Comparison of ENCODE assay signal across 8 cellular contexts in genomic region chr3:46987485-46988401, GRCh38. TPM values are rescaled to one million over a fixed set of nuclear protein-coding genes. Genes with fewer than 3 reads are reported as not detected.
DNase-seq lines count a peak whose midpoint lies in the region; ATAC-seq and TF ChIP-seq lines count a peak whose summit lies in the region.

No MANE protein-coding gene starts in this region.

- no peaks in the 10 kb centered on the region for H3F3A ChIP-seq in neural progenitor cell (ENCODE audit: low read depth)

- no peak overlapping the region for H3K4me3 Mint-ChIP-seq in MCF 10A (ENCODE audit: unreplicated experiment)
- peak overlapping the region; percentile 40; the same call in 1 of the 2 replicates for H3K4me3 Mint-ChIP-seq in WTC11
- no peak overlapping the region for H3K4me3 Mint-ChIP-seq in neural progenitor cell

- H3K36me3 ChIP-seq in breast epithelium (no peaks in the 10 kb centered on the region), colonic mucosa (no peaks in the 10 kb centered on the region), neural progenitor cell (no peaks in the 10 kb centered on the region), vagina (no peaks in the 10 kb centered on the region), testis (ENCODE audit: low read depth, missing control alignments) (no peaks in the 10 kb centered on the region)

- TF ChIP-seq POLR2A in breast epithelium (IDR thresholded peaks at IDR 0.05): no peak
- TF ChIP-seq POLR2A in vagina (IDR thresholded peaks at IDR 0.05): no peak
- TF ChIP-seq POLR2A in testis (IDR thresholded peaks at IDR 0.05): no peak

- 79 to 87% methylated on average over 24 to 26 of the region's 26 CpGs for WGBS in testis, 2 donors

- H3K36me3 Mint-ChIP-seq in MCF 10A (ENCODE audit: insufficient read depth, unreplicated experiment) (peaks cover 4% of the 10 kb centered on the region), WTC11 (peaks cover 5% of the 10 kb centered on the region; the same call in 1 of the 2 replicates), neural progenitor cell (no peaks in the 10 kb centered on the region)

- TF ChIP-seq CTCF in MCF 10A (IDR thresholded peaks at IDR 0.05; ENCODE audit: unreplicated experiment) (no peak), breast epithelium (IDR thresholded peaks at IDR 0.05) (no peak), HL-60 (IDR thresholded peaks at IDR 0.05; ENCODE audit: insufficient read depth, low read length) (no peak), WTC11 (IDR thresholded peaks at IDR 0.05) (no peak), colonic mucosa (IDR thresholded peaks at IDR 0.05) (no peak), neural progenitor cell (IDR thresholded peaks at IDR 0.05) (no peak), vagina (IDR thresholded peaks at IDR 0.05) (no peak), testis (IDR thresholded peaks at IDR 0.05) (no peak)

- peak overlapping the region in 1 of 2 donors; percentile 57 for H3K27ac ChIP-seq in breast epithelium
- H3K27ac ChIP-seq in HL-60 (replicated peaks): peak overlapping the region; percentile 88
- peak overlapping the region; percentile 44 for H3K27ac ChIP-seq in colonic mucosa
- H3K27ac ChIP-seq in neural progenitor cell: no peak overlapping the region
- peak overlapping the region; percentile 81 for H3K27ac ChIP-seq in vagina
- H3K27ac ChIP-seq in testis: no peak overlapping the region

- H3K9me3 ChIP-seq in breast epithelium (no peaks in the 10 kb centered on the region), colonic mucosa (no peaks in the 10 kb centered on the region), neural progenitor cell (ENCODE audit: low read depth) (no peaks in the 10 kb centered on the region), vagina (no peaks in the 10 kb centered on the region), testis (no peaks in the 10 kb centered on the region)

- H3K27me3 Mint-ChIP-seq in MCF 10A (ENCODE audit: insufficient read depth, unreplicated experiment): no peaks in the 10 kb centered on the region
- no peaks in the 10 kb centered on the region for H3K27me3 Mint-ChIP-seq in WTC11 (ENCODE audit: low read depth)
- H3K27me3 Mint-ChIP-seq in neural progenitor cell (ENCODE audit: insufficient read depth, low read depth): peaks cover 8% of the 10 kb centered on the region

- CTCF ChIA-PET in MCF 10A (lab: Yijun Ruan, JAX) (interaction anchor here (0.6 to 1.6 kb wide), 2 partner anchors 11 to 53 kb away, joined by 3 to 5 read pairs; no protein-coding TSS in a partner anchor), WTC11 (lab: Charles Lee) (interaction anchor here (0.6 to 2.8 kb wide), 8 partner anchors 11 to 138 kb away, joined by 3 to 21 read pairs (median 5); partner anchors contain the start of gene CCDC12)

- BruUV-seq in MCF 10A (replicated peaks; lab: Mats Ljungman, UMichigan): no TSS peak

- H3K79me2 ChIP-seq in neural progenitor cell (ENCODE audit: low read depth): no peaks in the 10 kb centered on the region

- H4K20me1 ChIP-seq in neural progenitor cell (ENCODE audit: low read depth): no peaks in the 10 kb centered on the region

- intact Hi-C loops in MCF 10A (cut with micrococcal nuclease) (no loop called here), breast epithelium (cut with DNase I; ENCODE audit: low total_unique reads) (no loop called here), colonic mucosa (cut with DNase I) (loop anchor here (5.0 kb wide), 1 partner anchor 60 kb away; no protein-coding TSS in a partner anchor), vagina (cut with DNase I) (no loop called here), testis (cut with DNase I; ENCODE audit: low total_unique reads) (no loop called here)

- no peaks in the 10 kb centered on the region for H3K9me3 Mint-ChIP-seq in MCF 10A (ENCODE audit: unreplicated experiment)
- H3K9me3 Mint-ChIP-seq in WTC11: no peaks in the 10 kb centered on the region
- H3K9me3 Mint-ChIP-seq in neural progenitor cell: no peaks in the 10 kb centered on the region

- H3K4me2 ChIP-seq in neural progenitor cell: peak overlapping the region; percentile 31

- H3K9ac ChIP-seq in colonic mucosa (ENCODE audit: low read depth in 2 of 2, low read length in 2 of 2) (peak overlapping the region; percentile 40 to 44), neural progenitor cell (no peak overlapping the region)

- POLR2A ChIA-PET in MCF 10A (lab: Yijun Ruan, JAX): no interaction called here
- POLR2A ChIA-PET in WTC11 (lab: Charles Lee): no interaction called here

- H3K4me3 ChIP-seq in breast epithelium (peak overlapping the region in 1 of 3 donors; percentile 30), HL-60 (replicated peaks; ENCODE audit: insufficient read depth, low read length) (peak overlapping the region; percentile 27), colonic mucosa (no peak overlapping the region), neural progenitor cell (no peak overlapping the region), vagina (no peak overlapping the region), testis (no peak overlapping the region)

- H3K27ac Mint-ChIP-seq in MCF 10A (ENCODE audit: low read depth, unreplicated experiment) (peak overlapping the region; percentile 31), WTC11 (peak overlapping the region; percentile 82), neural progenitor cell (no peak overlapping the region)

- ATAC-seq in WTC11: peak; percentile 85

- H3K4me1 ChIP-seq in breast epithelium (no peaks in the 10 kb centered on the region), colonic mucosa (peaks cover 13% of the 10 kb centered on the region), neural progenitor cell (peaks cover 5% of the 10 kb centered on the region), vagina (peaks cover 51% of the 10 kb centered on the region), testis (no peaks in the 10 kb centered on the region)

- peaks cover 12% of the 10 kb centered on the region for H3K4me1 Mint-ChIP-seq in MCF 10A (ENCODE audit: insufficient read depth, unreplicated experiment)
- H3K4me1 Mint-ChIP-seq in WTC11: peaks cover 32% of the 10 kb centered on the region
- peaks cover 4% of the 10 kb centered on the region for H3K4me1 Mint-ChIP-seq in neural progenitor cell

- DNase-seq in MCF 10A (ENCODE audit: unreplicated experiment) (peak; percentile 74), breast epithelium (ENCODE audit: low spot score in 2 of 2) (no peak), HL-60 (ENCODE audit: low read depth in 1 of 2, low spot score in 1 of 2) (peak; percentile 94 to 97), WTC11 (ENCODE audit: low spot score) (peak; percentile 66), colonic mucosa (peak; percentile 87), neural progenitor cell (ENCODE audit: low spot score) (no peak), vagina (ENCODE audit: extremely low spot score in 2 of 2) (no peak), testis (no peak)

- H3K27me3 ChIP-seq in breast epithelium (no peaks in the 10 kb centered on the region), HL-60 (ENCODE audit: insufficient read depth, poor library complexity, severe bottlenecking) (no peaks in the 10 kb centered on the region), colonic mucosa (no peaks in the 10 kb centered on the region), neural progenitor cell (no peaks in the 10 kb centered on the region), vagina (no peaks in the 10 kb centered on the region), testis (no peaks in the 10 kb centered on the region)

- no peak overlapping the region for H2AFZ ChIP-seq in neural progenitor cell (replicated peaks)

TF ChIP-seq in WTC11, 78 proteins besides CTCF, POLR2A, EP300 and RAD21 (continues in another document):
- TF ChIP-seq NR2C2 (CRISPR knock-in tag; IDR thresholded peaks at IDR 0.05): no peak
- TF ChIP-seq ZNF281 (CRISPR knock-in tag; IDR thresholded peaks at IDR 0.05): 0 out of 2 replicates have a peak, but pooled peaks have one; percentile 66
- TF ChIP-seq, protein P1, sequence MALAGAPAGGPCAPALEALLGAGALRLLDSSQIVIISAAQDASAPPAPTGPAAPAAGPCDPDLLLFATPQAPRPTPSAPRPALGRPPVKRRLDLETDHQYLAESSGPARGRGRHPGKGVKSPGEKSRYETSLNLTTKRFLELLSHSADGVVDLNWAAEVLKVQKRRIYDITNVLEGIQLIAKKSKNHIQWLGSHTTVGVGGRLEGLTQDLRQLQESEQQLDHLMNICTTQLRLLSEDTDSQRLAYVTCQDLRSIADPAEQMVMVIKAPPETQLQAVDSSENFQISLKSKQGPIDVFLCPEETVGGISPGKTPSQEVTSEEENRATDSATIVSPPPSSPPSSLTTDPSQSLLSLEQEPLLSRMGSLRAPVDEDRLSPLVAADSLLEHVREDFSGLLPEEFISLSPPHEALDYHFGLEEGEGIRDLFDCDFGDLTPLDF (CRISPR knock-in tag; IDR thresholded peaks at IDR 0.05): no peak
- no peak for TF ChIP-seq OVOL2 (CRISPR knock-in tag; IDR thresholded peaks at IDR 0.05; ENCODE audit: borderline replicate concordance)

RNA-seq across cellular contexts. Expression of gene NBEAL2, which starts 8.3 kb away (rescaled TPM):
- total RNA-seq in MCF 10A (2022) (14.2 and 20.2 TPM in 2 replicates), breast epithelium (10 to 100 TPM; 16.8 to 58.3 (median 54.4) TPM), WTC11 (2021) (64.0 to 80.0 TPM (median 64.3 TPM) in 3 replicates), colonic mucosa (100 to 1,000 TPM in 1 of 2 donors, 10 to 100 TPM in 1; 40.9 to 106 TPM), neural progenitor cell (ENCODE audit: low replicate concordance) (6.3 and 19.1 TPM in 2 replicates), vagina (227 TPM), testis (10 to 100 TPM; 40.2 to 44.8 TPM)
- polyA plus RNA-seq in testis (ENCODE audit: insufficient read depth, low read depth, low replicate concordance): 16.2 TPM

RNA-seq across cellular contexts. Expression of gene CCDC12, which starts 11.2 kb away (rescaled TPM):
- 43.9 and 45.9 TPM in 2 replicates for total RNA-seq in MCF 10A (2022)
- 10 to 100 TPM; 27.0 to 50.2 (median 43.9) TPM for total RNA-seq in breast epithelium
- 50.3 to 59.1 TPM (median 55.9 TPM) in 3 replicates for total RNA-seq in WTC11 (2021)
- 10 to 100 TPM; 34.1 to 55.7 TPM for total RNA-seq in colonic mucosa
- total RNA-seq in neural progenitor cell (ENCODE audit: low replicate concordance): 17.9 and 44.0 TPM in 2 replicates
- 55.5 TPM for total RNA-seq in vagina
- total RNA-seq in testis: 10 to 100 TPM; 59.6 to 66.6 TPM
- 43.3 TPM for polyA plus RNA-seq in testis (ENCODE audit: insufficient read depth, low read depth, low replicate concordance)

Comparison
In these comparisons a context has a peak if more than half of its experiments do, and no peak if none do; other contexts are left out.
1. DNase-seq: peak in MCF 10A (single experiment), HL-60 (2 of 2), WTC11 (single experiment) and colonic mucosa (single experiment); none in breast epithelium (0 of 2), neural progenitor cell (single experiment), vagina (0 of 2) and testis (single experiment).
2. H3K27ac ChIP-seq: peak in HL-60 (single experiment), colonic mucosa (single experiment) and vagina (single experiment); none in neural progenitor cell (single experiment) and testis (0 of 2).